ENCODE assay signal across 27 cellular contexts in the genomic region with DNA sequence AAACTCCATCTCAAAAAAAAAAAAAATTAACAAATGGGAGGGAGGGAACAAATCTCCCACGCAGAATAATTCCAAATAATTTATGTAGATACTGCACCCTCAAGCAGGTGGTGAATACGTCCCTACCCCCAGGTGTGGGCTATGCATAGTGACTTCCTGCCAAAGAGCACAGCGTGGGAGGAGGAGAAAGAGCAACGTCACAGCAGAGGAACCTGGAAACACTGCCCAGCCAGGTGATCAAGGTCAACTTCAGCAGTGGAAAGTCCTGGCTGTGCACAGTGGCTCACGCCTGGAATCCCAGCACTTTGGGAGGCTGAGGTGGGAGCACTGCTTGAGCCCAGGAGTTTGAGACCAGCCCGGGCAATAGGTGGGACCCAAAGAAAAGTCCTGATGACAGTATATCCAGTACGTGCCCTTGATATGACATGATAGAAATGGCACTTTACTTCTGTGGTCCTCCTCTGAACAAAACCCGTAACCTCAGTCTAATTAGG.
"Had no signal": no experiment of that assay in that cellular context is flagged by ENCODE, and none has a peak within 500 bp of the region (broad histone marks: within the 10 kb centered on the region; RNA-seq: fewer than 3 reads in every experiment).

No MANE protein-coding gene starts in this region.

- H3K9me3 ChIP-seq: esophagus muscularis mucosa, heart right ventricle, left lung, lower lobe of right lung, testis, transverse colon had no signal

- H3K27ac Mint-ChIP-seq: activated CD4-positive, alpha-beta memory T cell treated with anti-CD3 and anti-CD28 coated beads for 36 hours; activated CD4-positive, alpha-beta T cell treated with anti-CD3 and anti-CD28 coated beads, Interleukin-2, amount 10 ng/mL, durations not matched to agents 24 days and 14 days; activated naive CD8-positive, alpha-beta T cell; brain had no signal

- FAIRE-seq: urothelium cell line had no signal

- H3K27me3 ChIP-seq: cardiac muscle cell, esophagus muscularis mucosa, foreskin keratinocyte, heart right ventricle, left lung, testis, transverse colon had no signal

- H3K4me1 Mint-ChIP-seq: activated CD4-positive, alpha-beta T cell treated with anti-CD3 and anti-CD28 coated beads, Interleukin-2, amount 10 ng/mL, durations not matched to agents 24 days and 14 days; brain; neural crest cell had no signal

- H3K4me3 ChIP-seq: cardiac muscle cell, esophagus muscularis mucosa, heart right ventricle, left lung, lower lobe of right lung, testis, transverse colon had no signal

- H3K27ac ChIP-seq: cardiac muscle cell, esophagus muscularis mucosa, foreskin keratinocyte, testis, transverse colon, WERI-Rb-1 had no signal

- H3K4me3 Mint-ChIP-seq: activated CD4-positive, alpha-beta memory T cell treated with anti-CD3 and anti-CD28 coated beads for 36 hours; activated CD4-positive, alpha-beta T cell treated with anti-CD3 and anti-CD28 coated beads, Interleukin-2, amount 10 ng/mL, durations not matched to agents 24 days and 14 days; activated naive CD8-positive, alpha-beta T cell; brain; naive thymus-derived CD8-positive, alpha-beta T cell; neural crest cell had no signal

- H3K27me3 Mint-ChIP-seq: activated CD4-positive, alpha-beta memory T cell treated with anti-CD3 and anti-CD28 coated beads for 36 hours; activated CD4-positive, alpha-beta T cell treated with anti-CD3 and anti-CD28 coated beads, Interleukin-2, amount 10 ng/mL, durations not matched to agents 24 days and 14 days; activated naive CD8-positive, alpha-beta T cell; brain; naive thymus-derived CD8-positive, alpha-beta T cell had no signal

- ATAC-seq: foreskin keratinocyte; heart right ventricle; left lung; lower lobe of right lung; naive thymus-derived CD8-positive, alpha-beta T cell; right cardiac atrium had no signal

- H3K9me3 Mint-ChIP-seq: activated CD4-positive, alpha-beta memory T cell treated with anti-CD3 and anti-CD28 coated beads for 36 hours; activated CD4-positive, alpha-beta T cell treated with anti-CD3 and anti-CD28 coated beads, Interleukin-2, amount 10 ng/mL, durations not matched to agents 24 days and 14 days; brain; naive thymus-derived CD8-positive, alpha-beta T cell; neural crest cell had no signal

- H3K4me1 ChIP-seq: foreskin keratinocyte, testis, transverse colon had no signal

- DNase-seq: activated CD4-positive, alpha-beta memory T cell treated with anti-CD3 and anti-CD28 coated beads for 36 hours; activated CD4-positive, alpha-beta T cell treated with anti-CD3 and anti-CD28 coated beads, Interleukin-2, amount 10 ng/mL, durations not matched to agents 24 days and 14 days; activated CD4-positive, CD25-positive, alpha-beta regulatory T cell treated with anti-CD3 and anti-CD28 coated beads, Interleukin-2, amount 50 U/mL, for 72 hours; activated naive CD4-positive, alpha-beta T cell treated with Interleukin-2 at 50 U/mL for 16 hours; activated T-cell treated with anti-CD3 and anti-CD28 coated beads, Interleukin-2, amount 50 U/mL, for 48 hours; aorta; foreskin keratinocyte; heart right ventricle; kidney glomerular epithelial cell; left lung; lower lobe of right lung; mesenchymal stem cell; naive thymus-derived CD8-positive, alpha-beta T cell; posterior cingulate gyrus; right cardiac atrium; stimulated activated CD4-positive, alpha-beta T cell treated with anti-CD3 and anti-CD28 coated beads, Interleukin-12 subunit alpha, Interleukin-12 subunit beta, amount 100 ng/mL, for 4 hours; stimulated activated CD4-positive, alpha-beta T cell treated with anti-CD3 and anti-CD28 coated beads, Interleukin-4, amount 100 ng/mL, for 1 hour; T1000; testis; transverse colon; WERI-Rb-1 had no signal
